Comparison of ENCODE assay signal across 1 cellular context in genomic region chr17:55750750-55751641, GRCh38.
TF ChIP-seq lines count a peak whose summit lies in the region.

Gene PCTP (plus strand): TSS chr17:55751051. CDS start chr17:55751104, 53 bp downstream.

TF ChIP-seq in SK-N-SH, 30 proteins besides CTCF, POLR2A, EP300 and RAD21 (continued from another document):
- TF ChIP-seq USF2 (IDR thresholded peaks at IDR 0.05; ENCODE audit: borderline replicate concordance, low read depth, low read length) (no peak), TAF1 (IDR thresholded peaks at IDR 0.05; ENCODE audit: borderline replicate concordance, low read depth, low read length) (peak; percentile 90), FOXJ3 (CRISPR knock-in tag; IDR thresholded peaks at IDR 0.05) (peak; percentile 13; the same call in 1 of the 2 replicates), MXI1 (IDR thresholded peaks at IDR 0.05; ENCODE audit: low read depth, low read length) (peak; percentile 80), SIN3A (IDR thresholded peaks at IDR 0.05; ENCODE audit: borderline replicate concordance, low read depth, low read length) (peak; percentile 42), YY1 (IDR thresholded peaks at IDR 0.05; ENCODE audit: low read depth) (peak; percentile 45; the same call in 1 of the 2 replicates), ELF1 (IDR thresholded peaks at IDR 0.05) (peak; percentile 84), MAX (IDR thresholded peaks at IDR 0.05; ENCODE audit: low read depth) (peak; percentile 82), POLR2AphosphoS5 (IDR thresholded peaks at IDR 0.05; ENCODE audit: low read depth, low read length) (peak; percentile 93), RXRA (IDR thresholded peaks at IDR 0.05; ENCODE audit: borderline replicate concordance, low read depth) (peak; percentile 76), REST (IDR thresholded peaks at IDR 0.05; ENCODE audit: low read depth, low read length) (peak; percentile 58; the same call in 1 of the 2 replicates), RFX5 (IDR thresholded peaks at IDR 0.05; ENCODE audit: low read length) (no peak), GABPA (IDR thresholded peaks at IDR 0.05; ENCODE audit: low read depth) (peak; percentile 80), TCF12 (IDR thresholded peaks at IDR 0.05) (peak; percentile 63; the same call in 1 of the 2 replicates), IRF3 (IDR thresholded peaks at IDR 0.05; ENCODE audit: low read depth, low read length) (no peak), JUND (IDR thresholded peaks at IDR 0.05) (no peak), NRF1 (IDR thresholded peaks at IDR 0.05; ENCODE audit: low read depth, low read length) (no peak), PBX3 (IDR thresholded peaks at IDR 0.05) (peak; percentile 54), FOXM1 (IDR thresholded peaks at IDR 0.05; ENCODE audit: low read depth) (no peak), TEAD4 (IDR thresholded peaks at IDR 0.05; ENCODE audit: borderline replicate concordance, insufficient read depth) (peak; percentile 47; the same call in 1 of the 2 replicates)
TF ChIP-seq in SK-N-SH: peak in this region for 19.
